Comparison of ENCODE assay signal across 1 cellular context in the genomic region with DNA sequence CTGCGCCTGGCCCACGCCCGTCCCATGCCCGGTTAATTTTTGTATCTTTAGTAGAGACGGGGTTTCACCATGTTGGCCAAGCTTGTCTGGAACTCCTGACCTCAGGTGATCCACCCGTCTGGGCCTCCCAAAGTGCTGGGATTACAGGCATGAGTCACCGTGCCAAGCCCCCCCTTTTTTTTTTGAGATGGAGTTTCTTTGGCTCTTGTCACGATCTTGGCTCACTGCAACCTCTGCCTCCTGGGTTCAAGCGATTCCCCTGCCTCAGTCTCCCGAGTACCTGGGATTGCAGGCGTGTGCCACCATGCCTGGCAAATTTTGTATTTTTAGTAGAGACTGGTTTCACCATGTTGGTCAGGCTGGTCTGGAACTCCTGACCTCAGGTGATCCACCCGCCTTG.
A peak's percentile ranks its signal among the peaks of the same experiment; 100 is the strongest.
TF ChIP-seq lines count a peak whose summit lies in the region.

No MANE protein-coding gene starts in this region.

TF ChIP-seq in HepG2, 621 proteins besides CTCF, POLR2A, EP300 and RAD21:
- 0 out of 2 replicates have a peak, but pooled peaks have one; percentile 21 for TF ChIP-seq ZMYM3 (CRISPR knock-in tag; IDR thresholded peaks at IDR 0.05)
- peak; percentile 74 for TF ChIP-seq FOSL2 (CRISPR knock-in tag; IDR thresholded peaks at IDR 0.05)
